Comparison of ENCODE assay signal across 15 cellular contexts in the genomic region with DNA sequence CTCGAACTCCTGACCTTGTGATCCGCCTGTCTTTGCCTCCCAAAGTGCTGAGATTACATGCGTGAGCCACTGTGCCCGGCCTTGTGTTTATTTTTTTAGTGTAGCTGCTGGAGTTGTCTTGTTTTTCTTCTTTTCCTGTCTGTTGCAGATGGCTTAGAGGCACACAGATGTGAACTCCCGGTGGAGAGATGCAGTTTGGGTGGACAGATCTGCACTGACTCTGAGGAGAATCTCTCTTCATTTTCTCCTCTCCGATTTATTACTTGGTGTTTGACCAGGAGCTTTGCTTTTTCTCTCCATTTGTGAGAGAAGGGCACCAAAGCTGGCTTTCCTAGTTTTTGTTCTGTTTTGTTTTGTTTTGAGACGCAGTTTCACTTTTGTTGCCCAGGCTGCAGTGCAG.
A peak's percentile ranks its signal among the peaks of the same experiment; 100 is the strongest.
DNase-seq lines count a peak whose midpoint lies in the region; ATAC-seq and TF ChIP-seq lines count a peak whose summit lies in the region.
"Had no signal": no experiment of that assay in that cellular context is flagged by ENCODE, and none has a peak within 500 bp of the region (broad histone marks: within the 10 kb centered on the region; RNA-seq: fewer than 3 reads in every experiment).

No MANE protein-coding gene starts in this region.

- DNase-seq in Caki2 (ENCODE audit: low read depth) (peak; percentile 46), WTC11 (ENCODE audit: low spot score) (no peak), fibroblast of lung (ENCODE audit: low read depth in 2 of 2) (peak in 1 of 2 donors; percentile 15), gastrocnemius medialis (no peak), superior temporal gyrus (ENCODE audit: extremely low spot score) (no peak), NCI-H2107 (lab: John Stamatoyannopoulos, UW) (no peak)
- DNase-seq: NCI-H1092, NCI-H226, NCI-H526 treated with DMSO at 0.1 percent for 48 hours, SJCRH30 had no signal

- H3K79me2 ChIP-seq in fibroblast of lung (ENCODE audit: control insufficient read depth, insufficient read depth, low read length), result peaks cover 8% of the 10 kb centered on the region

- H3K4me1 Mint-ChIP-seq in WTC11, result peaks cover 53% of the 10 kb centered on the region

- H3K27me3 ChIP-seq in fibroblast of lung (ENCODE audit: control insufficient read depth, insufficient read depth, low read length), result no peaks in the 10 kb centered on the region
- no peaks in the 10 kb centered on the region for H3K27me3 ChIP-seq in gastrocnemius medialis
- H3K27me3 ChIP-seq: SJCRH30 had no signal

- H3K9me3 ChIP-seq in fibroblast of lung (ENCODE audit: control insufficient read depth, insufficient read depth, low read depth, low read length) (no peaks in the 10 kb centered on the region), gastrocnemius medialis (no peaks in the 10 kb centered on the region)
- H3K9me3 ChIP-seq: SJCRH30 had no signal

- H3K27me3 Mint-ChIP-seq in WTC11 (ENCODE audit: low read depth), result no peaks in the 10 kb centered on the region

- intact Hi-C loops in gastrocnemius medialis (cut with DNase I; ENCODE audit: low total_unique reads), result no loop called here

- H3K4me1 ChIP-seq in fibroblast of lung (ENCODE audit: control insufficient read depth, extremely low read depth, insufficient read depth, low read length) (peaks cover 16% of the 10 kb centered on the region), gastrocnemius medialis (peaks cover 55 to 70% of the 10 kb centered on the region in 2 donors)
- H3K4me1 ChIP-seq: SJCRH30 had no signal

- no peak overlapping the region for H3K4me3 Mint-ChIP-seq in WTC11

- in situ Hi-C loops in Caki2 (cut with HindIII; ENCODE audit: low pct_unique_long_range_greater_than_20kb, low sequenced_read_pairs) (no loop called here), gastrocnemius medialis (cut with MboI; ENCODE audit: low sequenced_read_pairs in 4 of 4) (no loop called here)

- H3K36me3 ChIP-seq in fibroblast of lung (ENCODE audit: control insufficient read depth, insufficient read depth, low read length), result no peaks in the 10 kb centered on the region
- peaks cover 0 to 12% of the 10 kb centered on the region in 2 donors for H3K36me3 ChIP-seq in gastrocnemius medialis
- H3K36me3 ChIP-seq: SJCRH30 had no signal

- ATAC-seq in WTC11, result no peak
- ATAC-seq in gastrocnemius medialis, result no peak
- ATAC-seq in HG03280 (IDR thresholded peaks at IDR 0.05; ENCODE audit: unreplicated experiment), result no peak
- ATAC-seq in GM19023 (IDR thresholded peaks at IDR 0.05; ENCODE audit: unreplicated experiment), result no peak
- ATAC-seq: K562 had no signal

- H3K4me2 ChIP-seq in fibroblast of lung (ENCODE audit: extremely low read depth, insufficient read depth, low read length), result peak overlapping the region; percentile 25

- CTCF ChIA-PET in WTC11 (lab: Charles Lee), result no interaction called here

- no peak overlapping the region for H2AFZ ChIP-seq in fibroblast of lung (ENCODE audit: low read length)

- H3K27ac Mint-ChIP-seq in WTC11, result 0 out of 2 replicates have a peak overlapping the region, but pooled peaks have one; percentile 41

- TF ChIP-seq CTCF in WTC11 (IDR thresholded peaks at IDR 0.05) (no peak), fibroblast of lung (conservative IDR thresholded peaks at IDR 0.05 in 1 of 2, IDR thresholded peaks at IDR 0.05 in 1 of 2; ENCODE audit: low read depth in 1 of 2, low read length in 2 of 2) (no peak), gastrocnemius medialis (IDR thresholded peaks at IDR 0.05 in 4 of 5, conservative IDR thresholded peaks at IDR 0.05 in 1 of 5) (no peak)

- H3K9me3 Mint-ChIP-seq in WTC11, result no peaks in the 10 kb centered on the region

- POLR2A ChIA-PET in WTC11 (lab: Charles Lee), result no interaction called here

- TF ChIP-seq POLR2A in gastrocnemius medialis (IDR thresholded peaks at IDR 0.05), result no peak

- no peak overlapping the region for H3K9ac ChIP-seq in fibroblast of lung (ENCODE audit: insufficient read depth, low read length)

- H3K4me3 ChIP-seq in fibroblast of lung (replicated peaks in 1 of 4; ENCODE audit: control extremely low read depth in 1 of 4, insufficient read depth in 1 of 4, low read depth in 3 of 4, low read length in 4 of 4) (no peak overlapping the region), gastrocnemius medialis (no peak overlapping the region)
- H3K4me3 ChIP-seq: K562, SJCRH30 had no signal

- H3K36me3 Mint-ChIP-seq in WTC11, result peaks cover 4% of the 10 kb centered on the region

- H3K27ac ChIP-seq in fibroblast of lung (ENCODE audit: insufficient read depth, low read length) (peak overlapping the region; percentile 84), gastrocnemius medialis (peak overlapping the region; percentile 85 to 90 (median 86))
- H3K27ac ChIP-seq: C4-2B, RWPE1, SJCRH30 had no signal

- H4K20me1 ChIP-seq in fibroblast of lung (ENCODE audit: control insufficient read depth, extremely low read depth, insufficient read depth, low read length), result no peaks in the 10 kb centered on the region

TF ChIP-seq in WTC11, 78 proteins besides CTCF, POLR2A, EP300 and RAD21 (continues in another document):
- TF ChIP-seq ZNF416 (CRISPR knock-in tag; IDR thresholded peaks at IDR 0.05) (no peak), FOXJ3 (CRISPR knock-in tag; IDR thresholded peaks at IDR 0.05; ENCODE audit: borderline replicate concordance) (no peak), GTF2I (CRISPR knock-in tag; conservative IDR thresholded peaks at IDR 0.05) (no peak), JAZF1 (CRISPR knock-in tag; IDR thresholded peaks at IDR 0.05) (no peak), NFYB (CRISPR knock-in tag; conservative IDR thresholded peaks at IDR 0.05; ENCODE audit: low read depth) (no peak), RORB (CRISPR knock-in tag; IDR thresholded peaks at IDR 0.05) (no peak), SP1 (CRISPR knock-in tag; conservative IDR thresholded peaks at IDR 0.05) (no peak)
- TF ChIP-seq, protein P1, sequence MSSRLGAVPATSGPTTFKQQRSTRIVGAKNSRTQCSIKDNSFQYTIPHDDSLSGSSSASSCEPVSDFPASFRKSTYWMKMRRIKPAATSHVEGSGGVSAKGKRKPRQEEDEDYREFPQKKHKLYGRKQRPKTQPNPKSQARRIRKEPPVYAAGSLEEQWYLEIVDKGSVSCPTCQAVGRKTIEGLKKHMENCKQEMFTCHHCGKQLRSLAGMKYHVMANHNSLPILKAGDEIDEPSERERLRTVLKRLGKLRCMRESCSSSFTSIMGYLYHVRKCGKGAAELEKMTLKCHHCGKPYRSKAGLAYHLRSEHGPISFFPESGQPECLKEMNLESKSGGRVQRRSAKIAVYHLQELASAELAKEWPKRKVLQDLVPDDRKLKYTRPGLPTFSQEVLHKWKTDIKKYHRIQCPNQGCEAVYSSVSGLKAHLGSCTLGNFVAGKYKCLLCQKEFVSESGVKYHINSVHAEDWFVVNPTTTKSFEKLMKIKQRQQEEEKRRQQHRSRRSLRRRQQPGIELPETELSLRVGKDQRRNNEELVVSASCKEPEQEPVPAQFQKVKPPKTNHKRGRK (CRISPR knock-in tag; IDR thresholded peaks at IDR 0.05; ENCODE audit: borderline replicate concordance), result no peak
- TF ChIP-seq, protein P2, sequence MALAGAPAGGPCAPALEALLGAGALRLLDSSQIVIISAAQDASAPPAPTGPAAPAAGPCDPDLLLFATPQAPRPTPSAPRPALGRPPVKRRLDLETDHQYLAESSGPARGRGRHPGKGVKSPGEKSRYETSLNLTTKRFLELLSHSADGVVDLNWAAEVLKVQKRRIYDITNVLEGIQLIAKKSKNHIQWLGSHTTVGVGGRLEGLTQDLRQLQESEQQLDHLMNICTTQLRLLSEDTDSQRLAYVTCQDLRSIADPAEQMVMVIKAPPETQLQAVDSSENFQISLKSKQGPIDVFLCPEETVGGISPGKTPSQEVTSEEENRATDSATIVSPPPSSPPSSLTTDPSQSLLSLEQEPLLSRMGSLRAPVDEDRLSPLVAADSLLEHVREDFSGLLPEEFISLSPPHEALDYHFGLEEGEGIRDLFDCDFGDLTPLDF (CRISPR knock-in tag; IDR thresholded peaks at IDR 0.05), result no peak
- TF ChIP-seq, protein P3, sequence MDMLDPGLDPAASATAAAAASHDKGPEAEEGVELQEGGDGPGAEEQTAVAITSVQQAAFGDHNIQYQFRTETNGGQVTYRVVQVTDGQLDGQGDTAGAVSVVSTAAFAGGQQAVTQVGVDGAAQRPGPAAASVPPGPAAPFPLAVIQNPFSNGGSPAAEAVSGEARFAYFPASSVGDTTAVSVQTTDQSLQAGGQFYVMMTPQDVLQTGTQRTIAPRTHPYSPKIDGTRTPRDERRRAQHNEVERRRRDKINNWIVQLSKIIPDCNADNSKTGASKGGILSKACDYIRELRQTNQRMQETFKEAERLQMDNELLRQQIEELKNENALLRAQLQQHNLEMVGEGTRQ (CRISPR knock-in tag; IDR thresholded peaks at IDR 0.05), result no peak
- TF ChIP-seq, protein P4, sequence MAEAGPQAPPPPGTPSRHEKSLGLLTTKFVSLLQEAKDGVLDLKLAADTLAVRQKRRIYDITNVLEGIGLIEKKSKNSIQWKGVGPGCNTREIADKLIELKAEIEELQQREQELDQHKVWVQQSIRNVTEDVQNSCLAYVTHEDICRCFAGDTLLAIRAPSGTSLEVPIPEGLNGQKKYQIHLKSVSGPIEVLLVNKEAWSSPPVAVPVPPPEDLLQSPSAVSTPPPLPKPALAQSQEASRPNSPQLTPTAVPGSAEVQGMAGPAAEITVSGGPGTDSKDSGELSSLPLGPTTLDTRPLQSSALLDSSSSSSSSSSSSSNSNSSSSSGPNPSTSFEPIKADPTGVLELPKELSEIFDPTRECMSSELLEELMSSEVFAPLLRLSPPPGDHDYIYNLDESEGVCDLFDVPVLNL (CRISPR knock-in tag; IDR thresholded peaks at IDR 0.05; ENCODE audit: borderline replicate concordance, low read depth), result no peak
- TF ChIP-seq, protein P5, sequence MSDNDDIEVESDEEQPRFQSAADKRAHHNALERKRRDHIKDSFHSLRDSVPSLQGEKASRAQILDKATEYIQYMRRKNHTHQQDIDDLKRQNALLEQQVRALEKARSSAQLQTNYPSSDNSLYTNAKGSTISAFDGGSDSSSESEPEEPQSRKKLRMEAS (CRISPR knock-in tag; IDR thresholded peaks at IDR 0.05), result no peak
- TF ChIP-seq, protein P6, sequence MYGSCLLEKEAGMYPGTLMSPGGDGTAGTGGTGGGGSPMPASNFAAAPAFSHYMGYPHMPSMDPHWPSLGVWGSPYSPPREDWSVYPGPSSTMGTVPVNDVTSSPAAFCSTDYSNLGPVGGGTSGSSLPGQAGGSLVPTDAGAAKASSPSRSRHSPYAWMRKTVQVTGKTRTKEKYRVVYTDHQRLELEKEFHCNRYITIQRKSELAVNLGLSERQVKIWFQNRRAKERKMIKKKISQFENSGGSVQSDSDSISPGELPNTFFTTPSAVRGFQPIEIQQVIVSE (CRISPR knock-in tag; IDR thresholded peaks at IDR 0.05; ENCODE audit: borderline replicate concordance), result no peak
